ENCODE assay signal across 4 cellular contexts in genomic region chr22:41593336-41593960, GRCh38. TPM values are rescaled to one million over a fixed set of nuclear protein-coding genes. Genes with fewer than 3 reads are reported as not detected.
"Had no signal": no experiment of that assay in that cellular context is flagged by ENCODE, and none has a peak within 500 bp of the region (broad histone marks: within the 10 kb centered on the region; RNA-seq: fewer than 3 reads in every experiment).

No MANE protein-coding gene starts in this region.

RNA-seq across cellular contexts. Expression of gene CSDC2, which starts 32.6 kb away (rescaled TPM):
- total RNA-seq: dermis blood vessel endothelial cell, mononuclear cell had no signal
- polyA plus RNA-seq: keratinocyte, mammary epithelial cell had no signal
